9 cellular contexts compared by ENCODE assay signal in genomic region chr2:12702661-12703121, GRCh38. TPM values are rescaled to one million over a fixed set of nuclear protein-coding genes. Genes with fewer than 3 reads are reported as not detected.
DNase-seq lines count a peak whose midpoint lies in the region; ATAC-seq and TF ChIP-seq lines count a peak whose summit lies in the region.
"Had no signal": no experiment of that assay in that cellular context is flagged by ENCODE, and none has a peak within 500 bp of the region (broad histone marks: within the 10 kb centered on the region; RNA-seq: fewer than 3 reads in every experiment).

No MANE protein-coding gene starts in this region.

- no peak for ATAC-seq in GM18907 (IDR thresholded peaks at IDR 0.05; ENCODE audit: unreplicated experiment)
- ATAC-seq in GM21619 (IDR thresholded peaks at IDR 0.05; ENCODE audit: unreplicated experiment), result no peak

- no peaks in the 10 kb centered on the region for H3K27me3 ChIP-seq in skeletal muscle satellite cell (ENCODE audit: control insufficient read depth, insufficient read depth, low read length)

- H3K4me3 ChIP-seq in fibroblast of the aortic adventitia (ENCODE audit: low read depth, low read length), result no peak overlapping the region
- H3K4me3 ChIP-seq in skeletal muscle satellite cell (ENCODE audit: low read length), result peak overlapping the region; percentile 16
- H3K4me3 ChIP-seq: A549 had no signal

- DNase-seq in NCI-H2029 (lab: John Stamatoyannopoulos, UW), result peak; percentile 36
- no peak for DNase-seq in NCI-H2029 treated with DMSO at 0.1 percent for 48 hours (lab: John Stamatoyannopoulos, UW)
- DNase-seq in SHP77 (lab: John Stamatoyannopoulos, UW), result peak; percentile 37 to 67
- DNase-seq in fibroblast of the aortic adventitia (ENCODE audit: low read depth), result peak; percentile 88
- DNase-seq in activated CD4-positive, alpha-beta T cell treated with anti-CD3 and anti-CD28 coated beads for 1 hour, result no peak

- peaks cover 42% of the 10 kb centered on the region for H3K4me1 ChIP-seq in skeletal muscle satellite cell (ENCODE audit: control insufficient read depth, insufficient read depth, low read length)
- H3K4me1 ChIP-seq: A549 had no signal

- no peaks in the 10 kb centered on the region for H3K36me3 ChIP-seq in skeletal muscle satellite cell (ENCODE audit: insufficient read depth, low read length)

- no peaks in the 10 kb centered on the region for H3K9me3 ChIP-seq in skeletal muscle satellite cell (replicated peaks; ENCODE audit: low read length)
- H3K9me3 ChIP-seq: A549 had no signal

- peak overlapping the region; percentile 59 for H3K9ac ChIP-seq in skeletal muscle satellite cell (ENCODE audit: low read depth, low read length)

- TF ChIP-seq CTCF in fibroblast of the aortic adventitia (IDR thresholded peaks at IDR 0.05; ENCODE audit: insufficient read depth, low read length), result no peak

- peak overlapping the region; percentile 77 for H3K4me2 ChIP-seq in skeletal muscle satellite cell (ENCODE audit: low read length)
- H3K4me2 ChIP-seq: A549 had no signal

RNA-seq across cellular contexts. Expression of gene TRIB2, which starts 14.0 kb away (rescaled TPM):
- 39.9 and 112 TPM in 2 replicates for total RNA-seq in fibroblast of the aortic adventitia (ENCODE audit: low replicate concordance)
- total RNA-seq in skeletal muscle satellite cell (2012; rRNA removed), result 17.5 and 28.4 TPM in 2 replicates

Comparison
In these comparisons a context has a peak if more than half of its experiments do, and no peak if none do; other contexts are left out.
1. DNase-seq: peak in NCI-H2029 (single experiment), SHP77 (2 of 2) and fibroblast of the aortic adventitia (single experiment); none in NCI-H2029 treated with DMSO at 0.1 percent for 48 hours (single experiment) and activated CD4-positive, alpha-beta T cell treated with anti-CD3 and anti-CD28 coated beads for 1 hour (single experiment).